Comparison of ENCODE assay signal across 27 cellular contexts in genomic region chr11:108635106-108635505, GRCh38. TPM values are rescaled to one million over a fixed set of nuclear protein-coding genes. Genes with fewer than 3 reads are reported as not detected.
A peak's percentile ranks its signal among the peaks of the same experiment; 100 is the strongest.
DNase-seq lines count a peak whose midpoint lies in the region; ATAC-seq and TF ChIP-seq lines count a peak whose summit lies in the region.
"Had no signal": no experiment of that assay in that cellular context is flagged by ENCODE, and none has a peak within 500 bp of the region (broad histone marks: within the 10 kb centered on the region; RNA-seq: fewer than 3 reads in every experiment).

No MANE protein-coding gene starts in this region.

- ATAC-seq in left colon: peak; percentile 44
- no peak for ATAC-seq in HG02759 (IDR thresholded peaks at IDR 0.05; ENCODE audit: unreplicated experiment)
- no peak for ATAC-seq in naive thymus-derived CD4-positive, alpha-beta T cell

- no peak overlapping the region for H3K4me3 Mint-ChIP-seq in MCF 10A (ENCODE audit: unreplicated experiment)
- no peak overlapping the region for H3K4me3 Mint-ChIP-seq in naive thymus-derived CD4-positive, alpha-beta T cell
- no peak overlapping the region for H3K4me3 Mint-ChIP-seq in activated CD4-positive, alpha-beta T cell treated with anti-CD3 and anti-CD28 coated beads, Interleukin-2, amount 10 ng/mL, durations not matched to agents 7 days and 5 days
- H3K4me3 Mint-ChIP-seq: activated naive CD8-positive, alpha-beta T cell treated with anti-CD3 and anti-CD28 coated beads, Interleukin-2, amount 10 ng/mL, durations not matched to agents 7 days and 5 days; B cell; immature natural killer cell; neural progenitor cell had no signal

- CTCF ChIA-PET in MCF 10A (lab: Yijun Ruan, JAX): interaction anchor here (0.7 kb wide), 1 partner anchor 13 kb away, joined by 3 read pairs; no protein-coding TSS in a partner anchor
- CTCF ChIA-PET in naive thymus-derived CD4-positive, alpha-beta T cell (lab: Charles Lee): interaction anchor here (0.6 kb wide), 1 partner anchor 210 kb away, joined by 4 read pairs; no protein-coding TSS in a partner anchor
- CTCF ChIA-PET in activated CD4-positive, alpha-beta T cell treated with anti-CD3 and anti-CD28 coated beads, Interleukin-2, amount 10 ng/mL, durations not matched to agents 7 days and 5 days (lab: Charles Lee): interaction anchor here (0.5 kb wide), 1 partner anchor 98 kb away, joined by 3 read pairs; no protein-coding TSS in a partner anchor

- no peak overlapping the region for H3K4me3 ChIP-seq in breast epithelium
- no peak overlapping the region for H3K4me3 ChIP-seq in naive thymus-derived CD4-positive, alpha-beta T cell (ENCODE audit: low read length)
- H3K4me3 ChIP-seq: hepatocyte, lung, neural progenitor cell, transverse colon had no signal

- H3K36me3 ChIP-seq in breast epithelium: no peaks in the 10 kb centered on the region
- no peaks in the 10 kb centered on the region for H3K36me3 ChIP-seq in naive thymus-derived CD4-positive, alpha-beta T cell (ENCODE audit: control insufficient read depth in 2 of 3, insufficient read depth in 3 of 3, low read length in 3 of 3)
- H3K36me3 ChIP-seq: brain microvascular endothelial cell, neural progenitor cell, transverse colon had no signal

- no peak overlapping the region for H3K27ac Mint-ChIP-seq in MCF 10A (ENCODE audit: low read depth, unreplicated experiment)
- no peak overlapping the region for H3K27ac Mint-ChIP-seq in naive thymus-derived CD4-positive, alpha-beta T cell
- no peak overlapping the region for H3K27ac Mint-ChIP-seq in activated CD4-positive, alpha-beta T cell treated with anti-CD3 and anti-CD28 coated beads, Interleukin-2, amount 10 ng/mL, durations not matched to agents 7 days and 5 days
- H3K27ac Mint-ChIP-seq: activated naive CD8-positive, alpha-beta T cell treated with anti-CD3 and anti-CD28 coated beads, Interleukin-2, amount 10 ng/mL, durations not matched to agents 7 days and 5 days; B cell; immature natural killer cell; neural progenitor cell had no signal

- no peaks in the 10 kb centered on the region for H3K4me1 Mint-ChIP-seq in MCF 10A (ENCODE audit: insufficient read depth, unreplicated experiment)
- peaks cover 0 to 6% (median 4%) of the 10 kb centered on the region in 7 donors for H3K4me1 Mint-ChIP-seq in naive thymus-derived CD4-positive, alpha-beta T cell
- H3K4me1 Mint-ChIP-seq in activated CD4-positive, alpha-beta T cell treated with anti-CD3 and anti-CD28 coated beads, Interleukin-2, amount 10 ng/mL, durations not matched to agents 7 days and 5 days: no peaks in the 10 kb centered on the region
- H3K4me1 Mint-ChIP-seq: B cell, immature natural killer cell had no signal

- peak; percentile 42 to 96 for DNase-seq in T47D (ENCODE audit: low read depth in 1 of 2, low spot score in 1 of 2)
- DNase-seq in MCF 10A (ENCODE audit: unreplicated experiment): no peak
- DNase-seq in breast epithelium (ENCODE audit: low spot score in 2 of 2): no peak
- DNase-seq in left colon: no peak
- DNase-seq in naive thymus-derived CD4-positive, alpha-beta T cell: no peak
- DNase-seq in NCI-H1048 (lab: John Stamatoyannopoulos, UW): no peak
- DNase-seq in activated CD4-positive, alpha-beta T cell treated with anti-CD3 and anti-CD28 coated beads, Interleukin-2, amount 10 ng/mL, durations not matched to agents 7 days and 5 days: no peak
- DNase-seq: 8988T; activated CD4-positive, alpha-beta T cell treated with anti-CD3 and anti-CD28 coated beads, Interleukin-2, amount 50 U/mL, for 4 hours; activated CD8-positive, alpha-beta memory T cell treated with anti-CD3 and anti-CD28 coated beads, Interleukin-2, amount 50 U/mL, for 48 hours; activated naive CD8-positive, alpha-beta T cell treated with anti-CD3 and anti-CD28 coated beads, Interleukin-2, amount 10 ng/mL, durations not matched to agents 7 days and 5 days; brain microvascular endothelial cell; effector CD4-positive, alpha-beta T cell; erythroblast; GF-D8; immature natural killer cell; NCI-H1092; NCI-H187 treated with DMSO at 0.1 percent for 48 hours; posterior cingulate gyrus; SK-N-SH; transverse colon had no signal

- no peaks in the 10 kb centered on the region for H3K4me1 ChIP-seq in breast epithelium
- H3K4me1 ChIP-seq in naive thymus-derived CD4-positive, alpha-beta T cell (ENCODE audit: control insufficient read depth in 2 of 2, insufficient read depth in 2 of 2, low read length in 2 of 2): no peaks in the 10 kb centered on the region
- H3K4me1 ChIP-seq: transverse colon had no signal

- intact Hi-C loops in MCF 10A (cut with micrococcal nuclease) (no loop called here), breast epithelium (cut with DNase I; ENCODE audit: low total_unique reads) (no loop called here), left colon (cut with DNase I, micrococcal nuclease) (no loop called here)
- intact Hi-C loops in naive thymus-derived CD4-positive, alpha-beta T cell (cut with micrococcal nuclease): no loop called here

- TF ChIP-seq POLR2A in breast epithelium (IDR thresholded peaks at IDR 0.05): no peak

- BruUV-seq in MCF 10A (replicated peaks; lab: Mats Ljungman, UMichigan): no TSS peak

- no peaks in the 10 kb centered on the region for H3K36me3 Mint-ChIP-seq in MCF 10A (ENCODE audit: insufficient read depth, unreplicated experiment)
- no peaks in the 10 kb centered on the region for H3K36me3 Mint-ChIP-seq in naive thymus-derived CD4-positive, alpha-beta T cell
- H3K36me3 Mint-ChIP-seq in activated CD4-positive, alpha-beta T cell treated with anti-CD3 and anti-CD28 coated beads, Interleukin-2, amount 10 ng/mL, durations not matched to agents 7 days and 5 days (ENCODE audit: low read depth): no peaks in the 10 kb centered on the region
- H3K36me3 Mint-ChIP-seq: activated naive CD8-positive, alpha-beta T cell treated with anti-CD3 and anti-CD28 coated beads, Interleukin-2, amount 10 ng/mL, durations not matched to agents 7 days and 5 days; immature natural killer cell; neural progenitor cell had no signal

- TF ChIP-seq CTCF in MCF 10A (IDR thresholded peaks at IDR 0.05; ENCODE audit: unreplicated experiment): no peak
- no peak for TF ChIP-seq CTCF in breast epithelium (IDR thresholded peaks at IDR 0.05)

- H3K9me3 Mint-ChIP-seq in MCF 10A (ENCODE audit: unreplicated experiment): no peaks in the 10 kb centered on the region
- no peaks in the 10 kb centered on the region for H3K9me3 Mint-ChIP-seq in naive thymus-derived CD4-positive, alpha-beta T cell
- no peaks in the 10 kb centered on the region for H3K9me3 Mint-ChIP-seq in activated CD4-positive, alpha-beta T cell treated with anti-CD3 and anti-CD28 coated beads, Interleukin-2, amount 10 ng/mL, durations not matched to agents 7 days and 5 days
- H3K9me3 Mint-ChIP-seq: activated naive CD8-positive, alpha-beta T cell treated with anti-CD3 and anti-CD28 coated beads, Interleukin-2, amount 10 ng/mL, durations not matched to agents 7 days and 5 days had no signal

- no peaks in the 10 kb centered on the region for H3K27me3 ChIP-seq in breast epithelium
- H3K27me3 ChIP-seq in naive thymus-derived CD4-positive, alpha-beta T cell (ENCODE audit: control insufficient read depth in 2 of 2, insufficient read depth in 2 of 2, low read length in 2 of 2): peaks cover 0 to 5% of the 10 kb centered on the region in 2 donors
- H3K27me3 ChIP-seq: brain microvascular endothelial cell, hepatocyte, neural progenitor cell, transverse colon had no signal

- POLR2A ChIA-PET in MCF 10A (lab: Yijun Ruan, JAX): no interaction called here
- POLR2A ChIA-PET in naive thymus-derived CD4-positive, alpha-beta T cell (lab: Charles Lee): no interaction called here
- POLR2A ChIA-PET in activated CD4-positive, alpha-beta T cell treated with anti-CD3 and anti-CD28 coated beads, Interleukin-2, amount 10 ng/mL, durations not matched to agents 7 days and 5 days (lab: Charles Lee): no interaction called here

- no peaks in the 10 kb centered on the region for H3K27me3 Mint-ChIP-seq in MCF 10A (ENCODE audit: insufficient read depth, unreplicated experiment)
- peaks cover 0 to 42% (median 16%) of the 10 kb centered on the region in 5 donors for H3K27me3 Mint-ChIP-seq in naive thymus-derived CD4-positive, alpha-beta T cell
- H3K27me3 Mint-ChIP-seq in activated CD4-positive, alpha-beta T cell treated with anti-CD3 and anti-CD28 coated beads, Interleukin-2, amount 10 ng/mL, durations not matched to agents 7 days and 5 days: peaks cover 23% of the 10 kb centered on the region

- in situ Hi-C loops in T47D (cut with HindIII; ENCODE audit: low pct_unique_long_range_greater_than_20kb, low sequenced_read_pairs): no loop called here

- no peaks in the 10 kb centered on the region for H3K9me3 ChIP-seq in breast epithelium
- H3K9me3 ChIP-seq in naive thymus-derived CD4-positive, alpha-beta T cell (ENCODE audit: control insufficient read depth in 2 of 3, low read length in 3 of 3): no peaks in the 10 kb centered on the region
- H3K9me3 ChIP-seq: SK-N-SH, transverse colon had no signal

- peak overlapping the region; percentile 4 to 27 for H3K27ac ChIP-seq in breast epithelium
- no peak overlapping the region for H3K27ac ChIP-seq in naive thymus-derived CD4-positive, alpha-beta T cell (ENCODE audit: low read depth, low read length)
- H3K27ac ChIP-seq: brain microvascular endothelial cell, hepatocyte, neural progenitor cell, transverse colon, VCaP had no signal

RNA-seq across cellular contexts. Expression of gene DDX10, which starts 29.8 kb away (rescaled TPM):
- total RNA-seq in MCF 10A (2022) (94.4 and 113 TPM in 2 replicates), breast epithelium (10 to 100 TPM; 17.3 to 41.9 (median 29.5) TPM), left colon (10 to 100 TPM; 15.7 to 17.1 TPM)
- total RNA-seq in naive thymus-derived CD4-positive, alpha-beta T cell: 10 to 100 TPM; 16.7 to 34.6 (median 22.8) TPM
- 10 to 100 TPM; 14.8 to 16.7 TPM for polyA plus RNA-seq in naive thymus-derived CD4-positive, alpha-beta T cell
- 10 to 100 TPM; 27.4 to 28.0 TPM for total RNA-seq in activated CD4-positive, alpha-beta T cell treated with anti-CD3 and anti-CD28 coated beads, Interleukin-2, amount 10 ng/mL, durations not matched to agents 7 days and 5 days

RNA-seq across cellular contexts. Expression of gene EXPH5, which starts 41.5 kb away (rescaled TPM):
- total RNA-seq in MCF 10A (2022): 9.2 and 17.9 TPM in 2 replicates
- 10 to 100 TPM in 1 of 3 donors, 1 to 10 TPM in 2; 3.2 to 16.8 (median 8.8) TPM for total RNA-seq in breast epithelium
- total RNA-seq in left colon: 10 to 100 TPM; 42.2 to 51.8 TPM
- total RNA-seq in naive thymus-derived CD4-positive, alpha-beta T cell: 1 to 10 TPM; 1.9 to 8.3 (median 5.9) TPM
- 1 to 10 TPM in 1 of 2 donors, under 1 TPM in 1; 0.90 to 2.0 TPM for polyA plus RNA-seq in naive thymus-derived CD4-positive, alpha-beta T cell
- total RNA-seq in activated CD4-positive, alpha-beta T cell treated with anti-CD3 and anti-CD28 coated beads, Interleukin-2, amount 10 ng/mL, durations not matched to agents 7 days and 5 days: 1 to 10 TPM; 2.0 to 3.3 TPM

Comparison
In these comparisons a context has a peak if more than half of its experiments do, and no peak if none do; other contexts are left out.
1. DNase-seq: peak in T47D (2 of 2); none in MCF 10A (single experiment), breast epithelium (0 of 2), left colon (0 of 2), naive thymus-derived CD4-positive, alpha-beta T cell (0 of 9), NCI-H1048 (single experiment) and activated CD4-positive, alpha-beta T cell treated with anti-CD3 and anti-CD28 coated beads, Interleukin-2, amount 10 ng/mL, durations not matched to agents 7 days and 5 days (single experiment).